In genomic region chr12:18139989-18140596, GRCh38 we compare ENCODE assay signal across 8 cellular contexts. TPM values are rescaled to one million over a fixed set of nuclear protein-coding genes. Genes with fewer than 3 reads are reported as not detected.
DNase-seq lines count a peak whose midpoint lies in the region; ATAC-seq and TF ChIP-seq lines count a peak whose summit lies in the region.
"Had no signal": no experiment of that assay in that cellular context is flagged by ENCODE, and none has a peak within 500 bp of the region (broad histone marks: within the 10 kb centered on the region; RNA-seq: fewer than 3 reads in every experiment).

No MANE protein-coding gene starts in this region.

- no peak overlapping the region for H3K56ac ChIP-seq in IMR-90 (ENCODE audit: extremely low read depth, insufficient read depth, low read length)

- H4K5ac ChIP-seq in IMR-90 (ENCODE audit: low read depth, low read length) = no peak overlapping the region

- H4K91ac ChIP-seq in IMR-90 (ENCODE audit: insufficient read depth, low read depth, low read length) = no peak overlapping the region

- no peaks in the 10 kb centered on the region for H4K20me1 ChIP-seq in IMR-90 (ENCODE audit: insufficient read depth, low read length)

- H3K9me3 ChIP-seq in IMR-90 (ENCODE audit: control insufficient read depth, insufficient read depth, low read length) = no peaks in the 10 kb centered on the region
- H3K9me3 ChIP-seq in effector memory CD4-positive, alpha-beta T cell (ENCODE audit: control insufficient read depth, low read length) = no peaks in the 10 kb centered on the region

- H3K14ac ChIP-seq in IMR-90 (replicated peaks; ENCODE audit: low read depth, low read length) = no peak overlapping the region

- H4K8ac ChIP-seq in IMR-90 (ENCODE audit: low read depth in 2 of 2, low read length in 2 of 2) = no peak overlapping the region

- no peak overlapping the region for H3K18ac ChIP-seq in IMR-90 (ENCODE audit: low read depth, low read length)

- no peaks in the 10 kb centered on the region for H3K79me1 ChIP-seq in IMR-90 (ENCODE audit: low read depth in 1 of 2, low read length in 2 of 2)

- H3K27me3 ChIP-seq in IMR-90 (ENCODE audit: control insufficient read depth, insufficient read depth, low read length) = no peaks in the 10 kb centered on the region
- H3K27me3 ChIP-seq in effector memory CD4-positive, alpha-beta T cell (replicated peaks; ENCODE audit: control insufficient read depth, insufficient read depth, low read length, poor library complexity, severe bottlenecking) = no peaks in the 10 kb centered on the region

- CTCF ChIA-PET in IMR-90 (lab: Yijun Ruan, JAX) = interaction anchor here (1.5 kb wide), 2 partner anchors 11 to 12 kb away, joined by 3 to 4 read pairs; no protein-coding TSS in a partner anchor

- no peak overlapping the region for H2BK20ac ChIP-seq in IMR-90 (ENCODE audit: low read depth, low read length)

- TF ChIP-seq POLR2A in IMR-90 (IDR thresholded peaks at IDR 0.05; ENCODE audit: low read depth, low read length) = no peak

- H2AFZ ChIP-seq in IMR-90 (replicated peaks; ENCODE audit: low read length, poor library complexity) = no peak overlapping the region

- no peak overlapping the region for H3K27ac ChIP-seq in IMR-90 (ENCODE audit: insufficient read depth, low read length)
- no peak overlapping the region for H3K27ac ChIP-seq in effector memory CD4-positive, alpha-beta T cell (ENCODE audit: insufficient read depth, low read length, poor library complexity, severe bottlenecking)

- WGBS in IMR-90 (ENCODE audit: extremely low coverage in 2 of 2, insufficient read length in 1 of 2), 2 experiments = no CpG with 5 or more reads among the region's 1 CpG

- peak; percentile 49 for TF ChIP-seq RAD21 in IMR-90 (IDR thresholded peaks at IDR 0.05; ENCODE audit: low read length)

- H2BK120ac ChIP-seq in IMR-90 (ENCODE audit: low read depth, low read length) = no peak overlapping the region

- no peak overlapping the region for H3K4me3 ChIP-seq in IMR-90 (ENCODE audit: insufficient read depth, low read depth, low read length)
- H3K4me3 ChIP-seq in effector memory CD4-positive, alpha-beta T cell (ENCODE audit: insufficient read depth, low read depth, low read length, poor library complexity, severe bottlenecking) = no peak overlapping the region

- no peaks in the 10 kb centered on the region for H3K36me3 ChIP-seq in IMR-90 (ENCODE audit: control insufficient read depth, insufficient read depth, low read length)
- no peaks in the 10 kb centered on the region for H3K36me3 ChIP-seq in effector memory CD4-positive, alpha-beta T cell (ENCODE audit: control insufficient read depth, insufficient read depth, low read length)

- dilution Hi-C loops in IMR-90 (cut with HindIII; ENCODE audit: low sequenced_read_pairs, unreplicated experiment) = no loop called here

- TF ChIP-seq CTCF in GM12872 (IDR thresholded peaks at IDR 0.05; ENCODE audit: insufficient read depth, low read depth, low read length) (peak; percentile 17; the same call in 1 of the 3 replicates), IMR-90 (conservative IDR thresholded peaks at IDR 0.05; ENCODE audit: low read depth, low read length) (peak; percentile 53)

- BruUV-seq in IMR-90 (replicated peaks; lab: Mats Ljungman, UMichigan) = no TSS peak

- H2BK15ac ChIP-seq in IMR-90 (ENCODE audit: low read depth, low read length) = no peak overlapping the region

- H3K9me1 ChIP-seq in IMR-90 (ENCODE audit: insufficient read depth, low read length) = no peaks in the 10 kb centered on the region

- intact Hi-C loops in IMR-90 (cut with micrococcal nuclease) = loop anchor here (1.0 kb wide), 1 partner anchor 84 kb away; no protein-coding TSS in a partner anchor

- H3K23ac ChIP-seq in IMR-90 (ENCODE audit: low read depth, low read length) = no peak overlapping the region

- no peak overlapping the region for H2BK5ac ChIP-seq in IMR-90 (ENCODE audit: low read depth, low read length, poor library complexity, severe bottlenecking)

- no peak overlapping the region for H3K4me2 ChIP-seq in IMR-90 (ENCODE audit: low read depth, low read length)

- DNase-seq in IMR-90 = peak; percentile 27
- DNase-seq in SW480 (ENCODE audit: low spot score) = peak; percentile 21
- peak; percentile 30 for DNase-seq in iris pigment epithelial cell (ENCODE audit: low read depth)
- DNase-seq in NK-92 treated with Interleukin-12 subunit alpha and Interleukin-12 subunit beta, amount 100 ng/mL, for 24 hours (lab: John Stamatoyannopoulos, UW) = no peak
- no peak for DNase-seq in effector memory CD4-positive, alpha-beta T cell
- DNase-seq in effector CD8-positive, alpha-beta T cell (lab: John Stamatoyannopoulos, UW) = no peak
- DNase-seq: activated B cell treated with CpG ODN at 0.5 μM for 24 hours had no signal

- no peak overlapping the region for H3K9ac ChIP-seq in IMR-90 (ENCODE audit: low read depth, low read length)

- H3K4me1 ChIP-seq in IMR-90 (ENCODE audit: control insufficient read depth, insufficient read depth, low read length) = no peaks in the 10 kb centered on the region
- no peaks in the 10 kb centered on the region for H3K4me1 ChIP-seq in effector memory CD4-positive, alpha-beta T cell (ENCODE audit: control insufficient read depth, insufficient read depth, low read length, poor library complexity, severe bottlenecking)

- no peak overlapping the region for H2AK5ac ChIP-seq in IMR-90 (ENCODE audit: low read depth, low read length)

- H2AK9ac ChIP-seq in IMR-90 (replicated peaks; ENCODE audit: low read depth, low read length, poor library complexity) = no peak overlapping the region

- no peak overlapping the region for H3K4ac ChIP-seq in IMR-90 (ENCODE audit: low read depth, low read length)

- POLR2A ChIA-PET in IMR-90 (lab: Charles Lee; ENCODE audit: unreplicated experiment) = no interaction called here

- in situ Hi-C loops in IMR-90 (cut with MboI; ENCODE audit: low sequenced_read_pairs) = no loop called here

- peak; percentile 48; the same call in 1 of the 2 replicates for ATAC-seq in IMR-90 (ENCODE audit: low read depth)

TF ChIP-seq in IMR-90, 13 proteins besides CTCF, POLR2A, EP300 and RAD21:
- TF ChIP-seq SMC3 (IDR thresholded peaks at IDR 0.05; ENCODE audit: low read depth, low read length) = peak; percentile 32
- TF ChIP-seq FOS (IDR thresholded peaks at IDR 0.05; ENCODE audit: low read depth, low read length) = no peak
TF ChIP-seq in IMR-90: peak in this region for 1.

RNA-seq across cellular contexts. Expression of gene RERGL, which starts 50.1 kb away (rescaled TPM):
- not detected in 2 replicates for total RNA-seq in IMR-90 (2012; rRNA removed)
- polyA plus RNA-seq in IMR-90 (2012; rRNA removed) = 0.10 TPM in 1 of 2 replicates, not detected in the other
- not detected in 2 replicates for polyA plus RNA-seq in IMR-90 (2012; cell fraction: cytosol; rRNA removed)
- not detected in 2 replicates for polyA plus RNA-seq in IMR-90 (2012; cell fraction: nucleus; rRNA removed; ENCODE audit: low replicate concordance)
- total RNA-seq: activated B cell treated with CpG ODN at 0.5 μM for 24 hours had no signal

Comparison
In these comparisons a context has a peak if more than half of its experiments do, and no peak if none do; other contexts are left out.
1. DNase-seq: peak in IMR-90 (single experiment), SW480 (single experiment) and iris pigment epithelial cell (single experiment); none in NK-92 treated with Interleukin-12 subunit alpha and Interleukin-12 subunit beta, amount 100 ng/mL, for 24 hours (single experiment), effector memory CD4-positive, alpha-beta T cell (0 of 3) and effector CD8-positive, alpha-beta T cell (single experiment).